Comparison of ENCODE assay signal across 17 cellular contexts in genomic region chr11:72009156-72009555, GRCh38.
"Had no signal": no experiment of that assay in that cellular context is flagged by ENCODE, and none has a peak within 500 bp of the region (broad histone marks: within the 10 kb centered on the region; RNA-seq: fewer than 3 reads in every experiment).

No MANE protein-coding gene starts in this region.

- H3K27ac Mint-ChIP-seq: activated CD8-positive, alpha-beta memory T cell treated with anti-CD3 and anti-CD28 coated beads, Interleukin-2, amount 10 ng/mL, durations not matched to agents 7 days and 5 days; T-helper 1 cell treated with Interleukin-12 subunit alpha and Interleukin-12 subunit beta and Interleukin-4 antibody, amounts not matched to agents 30 μg/mL and 1 μg/mL, for 36 hours had no signal

- H3K9me3 ChIP-seq: esophagus squamous epithelium, lower lobe of right lung, upper lobe of right lung had no signal

- H3K27me3 Mint-ChIP-seq: activated B cell treated with CpG ODN at 0.5 μM for 24 hours; activated CD8-positive, alpha-beta memory T cell treated with anti-CD3 and anti-CD28 coated beads, Interleukin-2, amount 10 ng/mL, durations not matched to agents 7 days and 5 days had no signal

- H3K4me3 Mint-ChIP-seq: activated B cell treated with CpG ODN at 0.5 μM for 24 hours; activated CD8-positive, alpha-beta memory T cell treated with anti-CD3 and anti-CD28 coated beads, Interleukin-2, amount 10 ng/mL, durations not matched to agents 7 days and 5 days; activated T-cell treated with anti-CD3 and anti-CD28 coated beads, Interleukin-2, amount 50 U/mL, for 72 hours; mesothelial cell of epicardium; T-helper 1 cell treated with Interleukin-12 subunit alpha and Interleukin-12 subunit beta and Interleukin-4 antibody, amounts not matched to agents 30 μg/mL and 1 μg/mL, for 36 hours had no signal

- H3K9me3 Mint-ChIP-seq: activated B cell treated with CpG ODN at 0.5 μM for 24 hours; activated T-cell treated with anti-CD3 and anti-CD28 coated beads, Interleukin-2, amount 50 U/mL, for 72 hours; mesothelial cell of epicardium; T-helper 1 cell treated with Interleukin-12 subunit alpha and Interleukin-12 subunit beta and Interleukin-4 antibody, amounts not matched to agents 30 μg/mL and 1 μg/mL, for 36 hours had no signal

- DNase-seq: activated B cell treated with CpG ODN at 0.5 μM for 24 hours; activated CD4-positive, alpha-beta T cell treated with anti-CD3 and anti-CD28 coated beads, Interleukin-2, amount 50 U/mL, for 1 hour; activated CD8-positive, alpha-beta memory T cell treated with anti-CD3 and anti-CD28 coated beads, Interleukin-2, amount 10 ng/mL, durations not matched to agents 7 days and 5 days; activated T-cell treated with anti-CD3 and anti-CD28 coated beads, Interleukin-2, amount 50 U/mL, for 72 hours; dermis blood vessel endothelial cell; esophagus squamous epithelium; foreskin fibroblast; head of caudate nucleus; left cardiac atrium; lower lobe of right lung; stimulated activated CD4-positive, alpha-beta T cell treated with anti-CD3 and anti-CD28 coated beads, Interleukin-2, amount 100 ng/mL, for 24 hours; stimulated activated naive CD4-positive, alpha-beta T cell treated with Interleukin-2 at 50 U/mL for 16 hours; upper lobe of right lung had no signal

- H3K27ac ChIP-seq: esophagus squamous epithelium, lower lobe of right lung, upper lobe of right lung had no signal

- ATAC-seq: activated CD8-positive, alpha-beta memory T cell treated with anti-CD3 and anti-CD28 coated beads, Interleukin-2, amount 10 ng/mL, durations not matched to agents 7 days and 5 days; activated T-cell treated with anti-CD3 and anti-CD28 coated beads, Interleukin-2, amount 50 U/mL, for 72 hours; left cardiac atrium; lower lobe of right lung; sciatic nerve; SK-N-SH treated with all-trans-retinoic acid at 6 μM for 48 hours; upper lobe of right lung had no signal

- H3K27me3 ChIP-seq: esophagus squamous epithelium, upper lobe of right lung had no signal

- H3K4me1 Mint-ChIP-seq: activated CD8-positive, alpha-beta memory T cell treated with anti-CD3 and anti-CD28 coated beads, Interleukin-2, amount 10 ng/mL, durations not matched to agents 7 days and 5 days; mesothelial cell of epicardium had no signal

- H3K4me3 ChIP-seq: esophagus squamous epithelium, lower lobe of right lung, upper lobe of right lung had no signal
